ENCODE assay signal across 1 cellular context in genomic region chr16:88941933-88942909, GRCh38.
TF ChIP-seq lines count a peak whose summit lies in the region.

No MANE protein-coding gene starts in this region.

TF ChIP-seq in GM12878, 131 proteins besides CTCF, POLR2A, EP300 and RAD21 (continued from another document):
- TF ChIP-seq POU2F2 (IDR thresholded peaks at IDR 0.05; ENCODE audit: borderline replicate concordance, low read depth, low read length) (peak; percentile 100), CHD2 (IDR thresholded peaks at IDR 0.05; ENCODE audit: borderline replicate concordance, low read depth, low read length) (peak; percentile 40; the same call in 1 of the 2 replicates), YY1 (IDR thresholded peaks at IDR 0.05; ENCODE audit: low read depth, low read length) (peak; percentile 71; the same call in 1 of the 2 replicates), RUNX3 (IDR thresholded peaks at IDR 0.05; ENCODE audit: low read length) (0 out of 2 replicates have a peak, but pooled peaks have one; percentile 7), LARP7 (IDR thresholded peaks at IDR 0.05) (peak; percentile 58; the same call in 1 of the 2 replicates), TBL1XR1 (IDR thresholded peaks at IDR 0.05; ENCODE audit: low read depth, low read length) (no peak), CBFB (IDR thresholded peaks at IDR 0.05; ENCODE audit: low read depth) (no peak), SMC3 (IDR thresholded peaks at IDR 0.05; ENCODE audit: borderline replicate concordance, low read length) (peak; percentile 65; the same call in 1 of the 2 replicates), SP1 (IDR thresholded peaks at IDR 0.05; ENCODE audit: low read depth, low read length) (peak; percentile 27), ATF2 (IDR thresholded peaks at IDR 0.05; ENCODE audit: low read length) (no peak), MXI1 (IDR thresholded peaks at IDR 0.05; ENCODE audit: low read depth, low read length) (0 out of 2 replicates have a peak, but pooled peaks have one; percentile 9)
TF ChIP-seq in GM12878: peak in this region for 15.
